15 cellular contexts compared by ENCODE assay signal in the genomic region with DNA sequence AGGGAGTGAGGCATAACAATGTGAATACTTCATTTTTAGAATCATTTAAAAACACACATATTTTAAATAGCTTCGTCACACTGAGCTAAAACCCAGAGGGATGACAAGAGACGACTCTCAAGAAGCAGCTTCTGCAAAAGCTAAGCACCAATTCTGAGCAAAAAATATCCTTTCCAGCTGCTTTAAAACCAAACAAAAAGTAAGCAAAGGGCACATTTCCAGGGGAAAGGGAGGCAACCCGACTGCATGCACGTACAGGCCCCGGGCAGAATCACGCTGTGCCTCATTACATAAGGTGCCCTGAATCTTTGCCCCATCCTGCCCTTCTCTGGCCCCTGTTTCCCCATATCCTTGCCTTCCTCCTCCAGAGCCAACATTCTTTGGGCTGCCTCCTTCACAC.
DNase-seq lines count a peak whose midpoint lies in the region; TF ChIP-seq lines count a peak whose summit lies in the region.
"Had no signal": no experiment of that assay in that cellular context is flagged by ENCODE, and none has a peak within 500 bp of the region (broad histone marks: within the 10 kb centered on the region; RNA-seq: fewer than 3 reads in every experiment).

No MANE protein-coding gene starts in this region.

- no peaks in the 10 kb centered on the region for H3K9me3 Mint-ChIP-seq in osteocyte (ENCODE audit: unreplicated experiment)

- H4K20me1 ChIP-seq in GM23248 (ENCODE audit: insufficient read depth) (no peaks in the 10 kb centered on the region), mammary epithelial cell (ENCODE audit: insufficient read depth, low read length) (no peaks in the 10 kb centered on the region), fibroblast of lung (ENCODE audit: control insufficient read depth, extremely low read depth, insufficient read depth, low read length) (no peaks in the 10 kb centered on the region)
- H4K20me1 ChIP-seq: BLaER1 treated with 17β-estradiol and CSF1 and Interleukin-3, amounts not matched to agents 10 nM and 100 nM had no signal

- peak overlapping the region; percentile 37 for H3K4me2 ChIP-seq in GM23248 (ENCODE audit: unreplicated experiment)
- peak overlapping the region; percentile 64 for H3K4me2 ChIP-seq in mammary epithelial cell (ENCODE audit: insufficient read depth, low read depth, low read length)
- peak overlapping the region; percentile 32 for H3K4me2 ChIP-seq in fibroblast of lung (ENCODE audit: extremely low read depth, insufficient read depth, low read length)

- DNase-seq in GM23248 (peak; percentile 46), mammary epithelial cell (peak; percentile 37), fibroblast of lung (ENCODE audit: low read depth in 2 of 2) (peak; percentile 18 to 37), osteocyte (ENCODE audit: extremely low spot score, unreplicated experiment) (no peak), HUDEP-2 (lab: John Stamatoyannopoulos, UW; ENCODE audit: unreplicated experiment in 76 of 76) (no peak), NCI-H345 treated with DMSO at 0.1 percent for 48 hours (lab: John Stamatoyannopoulos, UW; ENCODE audit: unreplicated experiment) (no peak), SHP77 (lab: John Stamatoyannopoulos, UW) (no peak)
- DNase-seq: NCI-H1048, NCI-H146, NCI-H2081 treated with DMSO at 0.1 percent for 48 hours, NCI-H2227 treated with DMSO at 0.1 percent for 48 hours, NCI-H526 had no signal

- H3K9me3 ChIP-seq in GM23248 (ENCODE audit: low read depth), result no peaks in the 10 kb centered on the region
- H3K9me3 ChIP-seq in mammary epithelial cell (replicated peaks; ENCODE audit: insufficient read depth, low read length), result no peaks in the 10 kb centered on the region
- no peaks in the 10 kb centered on the region for H3K9me3 ChIP-seq in fibroblast of lung (ENCODE audit: control insufficient read depth, insufficient read depth, low read depth, low read length)
- H3K9me3 ChIP-seq: HAP-1 had no signal

- no peaks in the 10 kb centered on the region for H3K36me3 Mint-ChIP-seq in osteocyte (ENCODE audit: unreplicated experiment)

- H3F3A ChIP-seq in GM23248 (ENCODE audit: insufficient read depth), result peaks cover 21% of the 10 kb centered on the region

- H3K36me3 ChIP-seq in GM23248 (ENCODE audit: low read depth), result no peaks in the 10 kb centered on the region
- no peaks in the 10 kb centered on the region for H3K36me3 ChIP-seq in mammary epithelial cell (ENCODE audit: insufficient read depth, low read length)
- no peaks in the 10 kb centered on the region for H3K36me3 ChIP-seq in fibroblast of lung (ENCODE audit: control insufficient read depth, insufficient read depth, low read length)
- H3K36me3 ChIP-seq: BLaER1 treated with 17β-estradiol and CSF1 and Interleukin-3, amounts not matched to agents 10 nM and 100 nM; HAP-1 had no signal

- in situ Hi-C loops in GM23248 (cut with MboI) (no loop called here), mammary epithelial cell (cut with MboI; ENCODE audit: low sequenced_read_pairs in 2 of 2) (no loop called here)

- CTCF ChIA-PET in mammary epithelial cell (lab: Charles Lee; ENCODE audit: low non-redundant PET), result no interaction called here

- H3K27ac Mint-ChIP-seq in osteocyte (ENCODE audit: unreplicated experiment), result peak overlapping the region; percentile 68

- no peak overlapping the region; the same call in 1 of the 2 replicates for H3K4me3 ChIP-seq in GM23248
- no peak overlapping the region for H3K4me3 ChIP-seq in mammary epithelial cell (replicated peaks in 1 of 3; ENCODE audit: insufficient read depth in 1 of 3, low read depth in 2 of 3, low read length in 3 of 3)
- no peak overlapping the region for H3K4me3 ChIP-seq in fibroblast of lung (replicated peaks in 1 of 4; ENCODE audit: control extremely low read depth in 1 of 4, insufficient read depth in 1 of 4, low read depth in 3 of 4, low read length in 4 of 4)
- H3K4me3 ChIP-seq: BLaER1 treated with 17β-estradiol and CSF1 and Interleukin-3, amounts not matched to agents 10 nM and 100 nM; HAP-1; K562 had no signal

- H3K27me3 Mint-ChIP-seq in osteocyte (ENCODE audit: unreplicated experiment), result no peaks in the 10 kb centered on the region

- peaks cover 33% of the 10 kb centered on the region for H3K4me1 Mint-ChIP-seq in osteocyte (ENCODE audit: unreplicated experiment)

- H3K9ac ChIP-seq in GM23248 (peak overlapping the region; percentile 32; the same call in 1 of the 2 replicates), mammary epithelial cell (ENCODE audit: insufficient read depth, low read length) (no peak overlapping the region), fibroblast of lung (ENCODE audit: insufficient read depth, low read length) (no peak overlapping the region)
- H3K9ac ChIP-seq: BLaER1 treated with 17β-estradiol and CSF1 and Interleukin-3, amounts not matched to agents 10 nM and 100 nM had no signal

- WGBS in GM23248 (ENCODE audit: low coverage in 1 of 2, low lambda C conversion rate in 2 of 2, missing lambda C conversion rate in 2 of 2), 2 experiments, result 25 to 28% methylated on average over 6 of the region's 6 CpGs
- 7% methylated on average over 5 of the region's 6 CpGs for WGBS in mammary epithelial cell (ENCODE audit: low coverage, missing lambda C conversion rate)

- dilution Hi-C loops in mammary epithelial cell (cut with HindIII; ENCODE audit: low sequenced_read_pairs), result no loop called here

- H3K79me2 ChIP-seq in GM23248 (ENCODE audit: insufficient read depth), result peaks cover 41% of the 10 kb centered on the region
- H3K79me2 ChIP-seq in mammary epithelial cell (ENCODE audit: insufficient read depth, low read length), result no peaks in the 10 kb centered on the region
- no peaks in the 10 kb centered on the region for H3K79me2 ChIP-seq in fibroblast of lung (ENCODE audit: control insufficient read depth, insufficient read depth, low read length)

- H3K4me1 ChIP-seq in GM23248 (ENCODE audit: insufficient read depth) (peaks cover 35% of the 10 kb centered on the region), mammary epithelial cell (ENCODE audit: insufficient read depth, low read length) (peaks cover 24% of the 10 kb centered on the region), fibroblast of lung (ENCODE audit: control insufficient read depth, extremely low read depth, insufficient read depth, low read length) (peaks cover 12% of the 10 kb centered on the region)
- H3K4me1 ChIP-seq: HAP-1 had no signal

- no peaks in the 10 kb centered on the region for H3K9me2 ChIP-seq in GM23248 (ENCODE audit: insufficient read depth)

- no peak for TF ChIP-seq CTCF in mammary epithelial cell (conservative IDR thresholded peaks at IDR 0.05 in 1 of 2, IDR thresholded peaks at IDR 0.05 in 1 of 2; ENCODE audit: extremely low read depth in 1 of 2, insufficient read depth in 1 of 2, low read depth in 1 of 2, low read length in 2 of 2)
- TF ChIP-seq CTCF in fibroblast of lung (conservative IDR thresholded peaks at IDR 0.05 in 1 of 2, IDR thresholded peaks at IDR 0.05 in 1 of 2; ENCODE audit: low read depth in 1 of 2, low read length in 2 of 2), result no peak
- no peak for TF ChIP-seq CTCF in osteocyte (IDR thresholded peaks at IDR 0.05)

- H2AFZ ChIP-seq in GM23248 (peak overlapping the region; percentile 40), mammary epithelial cell (ENCODE audit: low read depth, low read length) (peak overlapping the region; percentile 85), fibroblast of lung (ENCODE audit: low read length) (peak overlapping the region; percentile 53)

- H3K27me3 ChIP-seq in GM23248 (replicated peaks; ENCODE audit: insufficient read depth) (no peaks in the 10 kb centered on the region), mammary epithelial cell (ENCODE audit: insufficient read depth, low read length) (no peaks in the 10 kb centered on the region), fibroblast of lung (ENCODE audit: control insufficient read depth, insufficient read depth, low read length) (no peaks in the 10 kb centered on the region)
- H3K27me3 ChIP-seq: BLaER1 treated with 17β-estradiol and CSF1 and Interleukin-3, amounts not matched to agents 10 nM and 100 nM had no signal

- no TSS peak for BruUV-seq in mammary epithelial cell (replicated peaks; lab: Mats Ljungman, UMichigan)

- H3K27ac ChIP-seq in GM23248 (peak overlapping the region; percentile 51), mammary epithelial cell (ENCODE audit: insufficient read depth, low read depth, low read length) (no peak overlapping the region), fibroblast of lung (ENCODE audit: insufficient read depth, low read length) (no peak overlapping the region)
- H3K27ac ChIP-seq: BLaER1 treated with 17β-estradiol and CSF1 and Interleukin-3, amounts not matched to agents 10 nM and 100 nM had no signal

- intact Hi-C loops in mammary epithelial cell (cut with micrococcal nuclease), result no loop called here

- no peak overlapping the region for H3K4me3 Mint-ChIP-seq in osteocyte (ENCODE audit: unreplicated experiment)

Comparison
In these comparisons a context has a peak if more than half of its experiments do, and no peak if none do; other contexts are left out.
1. DNase-seq: peak in GM23248 (single experiment), mammary epithelial cell (single experiment) and fibroblast of lung (2 of 2); none in osteocyte (single experiment), HUDEP-2 (0 of 76), NCI-H345 treated with DMSO at 0.1 percent for 48 hours (single experiment) and SHP77 (0 of 2).
2. Peak in every context shown above with its lines, with median percentiles within 50 percentile points of each other: H2AFZ ChIP-seq and H3K4me2 ChIP-seq.